Comparison of ENCODE assay signal across 1 cellular context in the genomic region with DNA sequence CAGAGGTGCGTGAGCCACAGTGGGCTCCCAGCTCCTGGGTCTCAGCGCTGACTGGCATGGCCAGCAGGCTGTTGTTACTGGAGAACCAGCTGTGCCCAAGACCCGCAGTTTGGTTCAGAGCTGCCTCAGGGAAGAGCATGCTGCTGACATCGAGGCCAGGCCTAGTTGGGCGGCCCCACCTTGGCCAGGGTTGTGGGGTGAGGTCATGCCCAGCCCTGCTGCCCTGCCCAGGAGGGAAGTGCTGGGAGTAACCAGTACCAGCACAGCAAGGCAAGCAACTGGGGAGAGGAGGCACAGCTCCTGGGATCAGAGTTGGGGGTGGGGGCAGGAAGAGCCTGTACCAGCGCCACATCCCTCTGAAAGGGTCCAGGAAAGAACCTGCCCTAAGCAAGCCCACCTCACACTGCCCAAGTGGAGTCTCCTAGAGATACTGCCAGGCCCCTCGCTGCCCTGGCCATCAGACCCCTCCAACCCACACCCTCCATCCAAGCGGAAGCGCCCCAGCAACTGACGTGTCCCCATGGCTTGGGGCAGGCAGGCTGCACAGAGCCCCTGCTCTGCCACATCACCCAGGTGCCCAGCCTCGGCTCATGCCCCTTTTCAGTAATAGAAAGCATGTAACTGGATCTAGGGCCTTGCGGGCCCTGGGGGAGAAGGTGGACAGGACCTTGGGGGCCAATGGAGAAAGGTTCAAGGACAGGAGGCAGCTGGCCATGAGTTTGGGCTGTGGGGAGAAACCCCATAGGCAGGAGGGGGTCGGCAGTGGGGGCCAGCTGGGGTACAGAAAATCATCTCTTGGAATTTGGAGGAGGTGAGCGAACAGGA.
TF ChIP-seq lines count a peak whose summit lies in the region.

No MANE protein-coding gene starts in this region.

TF ChIP-seq in K562, 482 proteins besides CTCF, POLR2A, EP300 and RAD21:
- peak; percentile 3; the same call in 1 of the 2 replicates for TF ChIP-seq ZFX (CRISPR knock-in tag; IDR thresholded peaks at IDR 0.05)
- no peak for TF ChIP-seq BACH1 (tag; IDR thresholded peaks at IDR 0.05)
- TF ChIP-seq ZBTB7A (IDR thresholded peaks at IDR 0.05; ENCODE audit: borderline replicate concordance, control insufficient read depth, low read depth, low read length): 0 out of 2 replicates have a peak, but pooled peaks have one; percentile 3
